15 cellular contexts compared by ENCODE assay signal in the genomic region with DNA sequence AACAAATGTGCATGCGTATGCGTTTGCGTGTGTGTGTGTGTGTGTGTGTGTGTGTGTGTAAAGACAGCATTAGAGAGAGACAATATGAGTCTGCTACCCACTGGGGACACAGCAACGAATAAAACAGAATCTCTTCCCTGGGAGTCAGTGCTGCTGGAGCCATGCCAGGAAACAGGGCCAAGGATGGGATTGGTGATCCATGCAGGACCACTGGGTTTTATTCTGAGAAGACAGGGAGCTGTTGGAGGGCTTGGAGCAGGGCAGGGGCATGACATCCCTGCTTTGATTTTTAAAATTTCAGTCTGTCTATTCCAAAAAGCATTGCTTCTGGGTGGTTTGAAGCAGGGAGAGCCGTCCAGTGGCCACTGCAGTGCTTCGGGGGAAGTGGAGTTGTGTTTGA.
"Had no signal": no experiment of that assay in that cellular context is flagged by ENCODE, and none has a peak within 500 bp of the region (broad histone marks: within the 10 kb centered on the region; RNA-seq: fewer than 3 reads in every experiment).

No MANE protein-coding gene starts in this region.

- H3K9me3 Mint-ChIP-seq: activated T-helper 17 cell treated with anti-CD3 and anti-CD28 coated beads, Interleukin-2, amount 50 U/mL, for 72 hours had no signal

- H3K27me3 ChIP-seq: body of pancreas, tibial nerve had no signal

- H3K9me3 ChIP-seq: body of pancreas, tibial nerve had no signal

- H3K27me3 Mint-ChIP-seq: activated T-helper 17 cell treated with anti-CD3 and anti-CD28 coated beads, Interleukin-2, amount 50 U/mL, for 72 hours had no signal

- H3K27ac Mint-ChIP-seq: activated naive CD8-positive, alpha-beta T cell treated with anti-CD3 and anti-CD28 coated beads, Interleukin-2, amount 10 ng/mL, durations not matched to agents 7 days and 5 days; activated T-helper 17 cell treated with anti-CD3 and anti-CD28 coated beads, Interleukin-2, amount 50 U/mL, for 72 hours; endodermal cell; mesothelial cell of epicardium; nephron; progenitor cell of endocrine pancreas had no signal

- DNase-seq: activated CD4-positive, alpha-beta T cell treated with anti-CD3 and anti-CD28 coated beads, Interleukin-2, amount 50 U/mL, for 4 hours; activated naive CD4-positive, alpha-beta T cell treated with Interleukin-2 at 50 U/mL for 16 hours; activated naive CD8-positive, alpha-beta T cell treated with anti-CD3 and anti-CD28 coated beads, Interleukin-2, amount 10 ng/mL, durations not matched to agents 7 days and 5 days; activated T-cell treated with anti-CD3 and anti-CD28 coated beads, Interleukin-2, amount 50 U/mL, for 1 hour; body of pancreas; endodermal cell; kidney; occipital lobe; stimulated activated naive CD8-positive, alpha-beta T cell treated with anti-CD3 and anti-CD28 coated beads, Interleukin-15, Interleukin-2, amounts not matched to agents 100 U/mL and 50 U/mL, for 24 hours had no signal

- H3K27ac ChIP-seq: body of pancreas, tibial nerve had no signal

- H3K36me3 ChIP-seq: tibial nerve had no signal

- H3K4me3 ChIP-seq: body of pancreas, lung, tibial nerve had no signal

- H3K4me1 ChIP-seq: body of pancreas, tibial nerve had no signal

- H3K4me1 Mint-ChIP-seq: mesothelial cell of epicardium, nephron had no signal

- H3K36me3 Mint-ChIP-seq: mesothelial cell of epicardium had no signal

- H3K4me3 Mint-ChIP-seq: activated naive CD8-positive, alpha-beta T cell treated with anti-CD3 and anti-CD28 coated beads, Interleukin-2, amount 10 ng/mL, durations not matched to agents 7 days and 5 days; activated T-helper 17 cell treated with anti-CD3 and anti-CD28 coated beads, Interleukin-2, amount 50 U/mL, for 72 hours; endodermal cell; mesothelial cell of epicardium; nephron had no signal
